ENCODE assay signal across 15 cellular contexts in the genomic region with DNA sequence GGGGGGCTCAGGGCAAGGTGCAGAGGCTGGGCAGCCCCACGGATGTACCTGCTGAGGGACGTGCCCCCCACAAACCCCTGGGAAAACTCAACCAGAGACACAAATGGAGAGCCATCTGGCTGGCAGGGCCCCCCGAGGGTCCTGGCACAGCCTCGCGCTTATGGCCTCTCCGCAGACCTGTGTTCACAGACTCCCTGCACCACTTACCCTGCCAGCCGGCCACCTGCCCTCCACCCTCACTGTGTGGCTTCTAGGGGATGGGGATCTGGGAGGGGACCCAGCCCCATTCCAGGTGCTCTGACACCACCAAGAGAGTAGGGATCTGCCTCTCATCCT. TPM values are rescaled to one million over a fixed set of nuclear protein-coding genes. Genes with fewer than 3 reads are reported as not detected.
DNase-seq lines count a peak whose midpoint lies in the region; ATAC-seq and TF ChIP-seq lines count a peak whose summit lies in the region.
"Had no signal": no experiment of that assay in that cellular context is flagged by ENCODE, and none has a peak within 500 bp of the region (broad histone marks: within the 10 kb centered on the region; RNA-seq: fewer than 3 reads in every experiment).

No MANE protein-coding gene starts in this region.

- H3K9me3 ChIP-seq in PC-9 (ENCODE audit: insufficient read depth, low read depth): no peaks in the 10 kb centered on the region
- no peaks in the 10 kb centered on the region for H3K9me3 ChIP-seq in fibroblast of lung (ENCODE audit: control insufficient read depth, insufficient read depth, low read depth, low read length)

- ATAC-seq in sciatic nerve (peak; percentile 0), GM21423 (IDR thresholded peaks at IDR 0.05; ENCODE audit: unreplicated experiment) (no peak)
- ATAC-seq: activated T-cell treated with anti-CD3 and anti-CD28 coated beads, Interleukin-2, amount 50 U/mL, for 72 hours had no signal

- no peak overlapping the region for H3K27ac Mint-ChIP-seq in nephron progenitor cell
- H3K27ac Mint-ChIP-seq: activated CD4-positive, alpha-beta T cell treated with anti-CD3 and anti-CD28 coated beads, Interleukin-2, amount 10 ng/mL, durations not matched to agents 7 days and 5 days; activated T-cell treated with anti-CD3 and anti-CD28 coated beads, Interleukin-2, amount 50 U/mL, for 72 hours; endodermal cell had no signal

- BruUV-seq in PC-9 (replicated peaks; lab: Mats Ljungman, UMichigan): no TSS peak

- H3K27ac ChIP-seq in C4-2B: peak overlapping the region; percentile 15; the same call in 1 of the 2 replicates
- no peak overlapping the region for H3K27ac ChIP-seq in PC-9
- no peak overlapping the region for H3K27ac ChIP-seq in fibroblast of lung (ENCODE audit: insufficient read depth, low read length)

- POLR2A ChIA-PET in PC-9 (lab: Charles Lee; ENCODE audit: unreplicated experiment): interaction anchor here (0.7 kb wide), 1 partner anchor 12 kb away, joined by 3 read pairs; no protein-coding TSS in a partner anchor

- no peaks in the 10 kb centered on the region for H3K79me2 ChIP-seq in PC-9 (ENCODE audit: low read depth)
- no peaks in the 10 kb centered on the region for H3K79me2 ChIP-seq in fibroblast of lung (ENCODE audit: control insufficient read depth, insufficient read depth, low read length)

- H3K4me3 ChIP-seq in PC-9 (no peak overlapping the region), fibroblast of lung (replicated peaks in 1 of 4; ENCODE audit: control extremely low read depth in 1 of 4, insufficient read depth in 1 of 4, low read depth in 3 of 4, low read length in 4 of 4) (no peak overlapping the region)

- TF ChIP-seq CTCF in C4-2B (conservative IDR thresholded peaks at IDR 0.05) (no peak), PC-9 (conservative IDR thresholded peaks at IDR 0.05) (no peak), fibroblast of lung (conservative IDR thresholded peaks at IDR 0.05 in 1 of 2, IDR thresholded peaks at IDR 0.05 in 1 of 2; ENCODE audit: low read depth in 1 of 2, low read length in 2 of 2) (no peak), nephron progenitor cell (IDR thresholded peaks at IDR 0.05) (no peak)

- no peaks in the 10 kb centered on the region for H3K9me2 ChIP-seq in PC-9 (ENCODE audit: insufficient read depth)

- no peaks in the 10 kb centered on the region for H3K9me3 Mint-ChIP-seq in nephron progenitor cell
- H3K9me3 Mint-ChIP-seq: activated CD4-positive, alpha-beta T cell treated with anti-CD3 and anti-CD28 coated beads, Interleukin-2, amount 10 ng/mL, durations not matched to agents 7 days and 5 days; activated T-cell treated with anti-CD3 and anti-CD28 coated beads, Interleukin-2, amount 50 U/mL, for 72 hours; endodermal cell had no signal

- no peaks in the 10 kb centered on the region for H3K36me3 ChIP-seq in PC-9 (ENCODE audit: low read depth)
- H3K36me3 ChIP-seq in fibroblast of lung (ENCODE audit: control insufficient read depth, insufficient read depth, low read length): no peaks in the 10 kb centered on the region

- H3K4me2 ChIP-seq in PC-9 (peak overlapping the region; percentile 53), fibroblast of lung (ENCODE audit: extremely low read depth, insufficient read depth, low read length) (peak overlapping the region; percentile 52)

- H3K27me3 ChIP-seq in PC-9 (ENCODE audit: insufficient read depth, low read depth) (peaks cover 6% of the 10 kb centered on the region), fibroblast of lung (ENCODE audit: control insufficient read depth, insufficient read depth, low read length) (peaks cover 2% of the 10 kb centered on the region)

- peaks cover 58% of the 10 kb centered on the region for H3K4me1 Mint-ChIP-seq in nephron progenitor cell

- DNase-seq in PC-9 (no peak), fibroblast of lung (ENCODE audit: low read depth in 2 of 2) (no peak), sciatic nerve (ENCODE audit: low spot score) (no peak), NCI-H187 treated with DMSO at 0.1 percent for 48 hours (lab: John Stamatoyannopoulos, UW) (no peak), NOMO-1 treated with dmso at 0.1 percent for 144 hours (lab: John Stamatoyannopoulos, UW; ENCODE audit: unreplicated experiment) (no peak), nephron progenitor cell (no peak)
- DNase-seq: activated CD4-positive, alpha-beta T cell treated with anti-CD3 and anti-CD28 coated beads, Interleukin-2, amount 10 ng/mL, durations not matched to agents 7 days and 5 days; activated T-cell treated with anti-CD3 and anti-CD28 coated beads, Interleukin-2, amount 50 U/mL, for 72 hours; AML-193; T-helper 2 cell had no signal

- H3K36me3 Mint-ChIP-seq in nephron progenitor cell (ENCODE audit: low read depth): no peaks in the 10 kb centered on the region

- peaks cover 20% of the 10 kb centered on the region for H3F3A ChIP-seq in PC-9 (ENCODE audit: insufficient read depth, low read depth)

- CTCF ChIA-PET in PC-9 (lab: Charles Lee): interaction anchor here (0.7 kb wide), 1 partner anchor 40 kb away, joined by 4 read pairs; no protein-coding TSS in a partner anchor

- peaks cover 13% of the 10 kb centered on the region for H3K4me1 ChIP-seq in PC-9 (replicated peaks; ENCODE audit: insufficient read depth)
- H3K4me1 ChIP-seq in fibroblast of lung (ENCODE audit: control insufficient read depth, extremely low read depth, insufficient read depth, low read length): peaks cover 12% of the 10 kb centered on the region

- H2AFZ ChIP-seq in PC-9: peak overlapping the region; percentile 24; the same call in 1 of the 2 replicates
- H2AFZ ChIP-seq in fibroblast of lung (ENCODE audit: low read length): no peak overlapping the region

- H4K20me1 ChIP-seq in PC-9 (ENCODE audit: insufficient read depth) (0 out of 2 replicates have a peak, but pooled peaks cover under 1% of the 10 kb centered on the region), fibroblast of lung (ENCODE audit: control insufficient read depth, extremely low read depth, insufficient read depth, low read length) (no peaks in the 10 kb centered on the region)

- peaks cover 10% of the 10 kb centered on the region for H3K27me3 Mint-ChIP-seq in nephron progenitor cell (ENCODE audit: low read depth, poor library complexity)

- intact Hi-C loops in PC-9 (cut with micrococcal nuclease; ENCODE audit: unreplicated experiment) (no loop called here), sciatic nerve (cut with DNase I) (no loop called here)

- no peak overlapping the region for H3K4me3 Mint-ChIP-seq in nephron progenitor cell
- H3K4me3 Mint-ChIP-seq: activated CD4-positive, alpha-beta T cell treated with anti-CD3 and anti-CD28 coated beads, Interleukin-2, amount 10 ng/mL, durations not matched to agents 7 days and 5 days; activated T-cell treated with anti-CD3 and anti-CD28 coated beads, Interleukin-2, amount 50 U/mL, for 72 hours; endodermal cell had no signal

- no peak overlapping the region for H3K9ac ChIP-seq in fibroblast of lung (ENCODE audit: insufficient read depth, low read length)

RNA-seq across cellular contexts. Expression of a gene that starts 3.4 kb away (rescaled TPM):
- total RNA-seq in PC-9 (2021): 3.6 and 4.9 TPM in 2 replicates
- total RNA-seq in fibroblast of lung: 2.8 and 4.5 TPM in 2 replicates
- polyA plus RNA-seq in fibroblast of lung: 0.53 and 0.96 TPM in 2 replicates
- polyA plus RNA-seq in fibroblast of lung (2012): 1.8 and 2.4 TPM in 2 replicates
- 2.1 and 5.1 TPM in 2 replicates for polyA minus RNA-seq in fibroblast of lung (ENCODE audit: low replicate concordance)
- 30.2 TPM for total RNA-seq in sciatic nerve
- total RNA-seq: activated CD4-positive, alpha-beta T cell treated with anti-CD3 and anti-CD28 coated beads, Interleukin-2, amount 10 ng/mL, durations not matched to agents 7 days and 5 days had no signal

RNA-seq across cellular contexts. Expression of a gene that starts 26.8 kb away (rescaled TPM):
- total RNA-seq in PC-9 (2021): not detected in 2 replicates
- not detected in 2 replicates for total RNA-seq in fibroblast of lung
- not detected in 2 replicates for polyA plus RNA-seq in fibroblast of lung
- not detected in 2 replicates for polyA plus RNA-seq in fibroblast of lung (2012)
- polyA minus RNA-seq in fibroblast of lung (ENCODE audit: low replicate concordance): not detected in 2 replicates
- total RNA-seq in sciatic nerve: not detected
- total RNA-seq: activated CD4-positive, alpha-beta T cell treated with anti-CD3 and anti-CD28 coated beads, Interleukin-2, amount 10 ng/mL, durations not matched to agents 7 days and 5 days; endodermal cell; H4; left colon had no signal

RNA-seq across cellular contexts. Expression of a gene that starts 30.6 kb away (rescaled TPM):
- total RNA-seq in PC-9 (2021) (149 and 158 TPM in 2 replicates), fibroblast of lung (84.2 and 123 TPM in 2 replicates), sciatic nerve (69.1 TPM)
- 212 and 227 TPM in 2 replicates for polyA plus RNA-seq in fibroblast of lung
- polyA plus RNA-seq in fibroblast of lung (2012): 165 and 182 TPM in 2 replicates
- polyA minus RNA-seq in fibroblast of lung (ENCODE audit: low replicate concordance): 169 and 179 TPM in 2 replicates
